Comparison of ENCODE assay signal across 9 cellular contexts in genomic region chr1:35080171-35080854, GRCh38. TPM values are rescaled to one million over a fixed set of nuclear protein-coding genes. Genes with fewer than 3 reads are reported as not detected.
DNase-seq lines count a peak whose midpoint lies in the region; ATAC-seq, FAIRE-seq and TF ChIP-seq lines count a peak whose summit lies in the region.
"Had no signal": no experiment of that assay in that cellular context is flagged by ENCODE, and none has a peak within 500 bp of the region (broad histone marks: within the 10 kb centered on the region; RNA-seq: fewer than 3 reads in every experiment).

No MANE protein-coding gene starts in this region.

- peak overlapping the region; percentile 97 for H3K4me3 Mint-ChIP-seq in Calu3 (ENCODE audit: low read depth, unreplicated experiment)

- intact Hi-C loops in Calu3 (cut with micrococcal nuclease; ENCODE audit: unreplicated experiment) (no loop called here), PC-9 (cut with micrococcal nuclease; ENCODE audit: unreplicated experiment) (no loop called here), pancreas (cut with DNase I) (no loop called here)

- no peak for ATAC-seq in pancreas

- WGBS in pancreas, 2 donors = 89 to 90% methylated on average over 13 of the region's 13 CpGs

- peaks cover 7% of the 10 kb centered on the region; the same call in 1 of the 2 replicates for H4K20me1 ChIP-seq in PC-9 (ENCODE audit: insufficient read depth)

- no peaks in the 10 kb centered on the region for H3K36me3 ChIP-seq in PC-9 (ENCODE audit: low read depth)
- no peaks in the 10 kb centered on the region for H3K36me3 ChIP-seq in pancreas

- H3K27ac Mint-ChIP-seq in Calu3 (ENCODE audit: unreplicated experiment) = peak overlapping the region; percentile 99

- H3K4me1 ChIP-seq in PC-9 (replicated peaks; ENCODE audit: insufficient read depth) = peaks cover 19% of the 10 kb centered on the region
- peaks cover 0 to 12% (median 0%) of the 10 kb centered on the region in 3 donors for H3K4me1 ChIP-seq in pancreas

- DNase-seq in Calu3 = no peak
- no peak for DNase-seq in PC-9
- DNase-seq in epithelial cell of esophagus (ENCODE audit: low read depth) = no peak
- no peak for DNase-seq in pancreas
- no peak for DNase-seq in NCI-H69 (lab: John Stamatoyannopoulos, UW)
- DNase-seq in effector CD8-positive, alpha-beta T cell (lab: John Stamatoyannopoulos, UW) = no peak
- no peak for DNase-seq in hippocampal formation (lab: John Stamatoyannopoulos, UW)
- no peak for DNase-seq in medulla oblongata (ENCODE audit: extremely low spot score)

- H3K9me3 ChIP-seq in PC-9 (ENCODE audit: insufficient read depth, low read depth) (no peaks in the 10 kb centered on the region), pancreas (no peaks in the 10 kb centered on the region)

- no peaks in the 10 kb centered on the region for H3K9me3 Mint-ChIP-seq in Calu3 (ENCODE audit: low read depth, unreplicated experiment)

- H3K9me2 ChIP-seq in PC-9 (ENCODE audit: insufficient read depth) = no peaks in the 10 kb centered on the region

- peak overlapping the region; percentile 93; the same call in 1 of the 2 replicates for H2AFZ ChIP-seq in PC-9

- H3K4me2 ChIP-seq in PC-9 = peak overlapping the region; percentile 75

- peaks cover 20% of the 10 kb centered on the region for H3K4me1 Mint-ChIP-seq in Calu3 (ENCODE audit: low read depth, unreplicated experiment)

- peak overlapping the region; percentile 88 for H3K27ac ChIP-seq in PC-9
- peak overlapping the region in 1 of 4 donors; percentile 79 for H3K27ac ChIP-seq in pancreas

- no peak for TF ChIP-seq CTCF in Calu3 (IDR thresholded peaks at IDR 0.05; ENCODE audit: unreplicated experiment)
- TF ChIP-seq CTCF in PC-9 (conservative IDR thresholded peaks at IDR 0.05) = no peak
- TF ChIP-seq CTCF in epithelial cell of esophagus (IDR thresholded peaks at IDR 0.05; ENCODE audit: insufficient read depth, low read depth, low read length, missing control alignments) = no peak
- TF ChIP-seq CTCF in pancreas (IDR thresholded peaks at IDR 0.05) = no peak

- BruUV-seq in Calu3 (replicated peaks; lab: Mats Ljungman, UMichigan) (no TSS peak), PC-9 (replicated peaks; lab: Mats Ljungman, UMichigan) (no TSS peak)

- H3K79me2 ChIP-seq in PC-9 (ENCODE audit: low read depth) = peaks cover 57% of the 10 kb centered on the region

- peaks cover 13% of the 10 kb centered on the region for H3K27me3 Mint-ChIP-seq in Calu3 (ENCODE audit: unreplicated experiment)

- POLR2A ChIA-PET in PC-9 (lab: Charles Lee; ENCODE audit: unreplicated experiment) = interaction anchor here (0.6 to 0.7 kb wide), 2 partner anchors 13 to 113 kb away, joined by 3 to 5 read pairs; partner anchors contain the start of gene SFPQ

- peaks cover 12% of the 10 kb centered on the region; the same call in 1 of the 2 replicates for H3F3A ChIP-seq in PC-9 (ENCODE audit: insufficient read depth, low read depth)

- no peak for FAIRE-seq in pancreas (lab: Jason Lieb, UNC)
- FAIRE-seq: RCC 7860 had no signal

- H3K27me3 ChIP-seq in PC-9 (ENCODE audit: insufficient read depth, low read depth) (no peaks in the 10 kb centered on the region), pancreas (no peaks in the 10 kb centered on the region)

- CTCF ChIA-PET in Calu3 (lab: Charles Lee) (interaction anchor here (0.6 kb wide), 1 partner anchor 42 kb away, joined by 3 read pairs; no protein-coding TSS in a partner anchor), PC-9 (lab: Charles Lee) (interaction anchor here (0.6 kb wide), 2 partner anchors 45 to 1278 kb away, joined by 3 to 4 read pairs; no protein-coding TSS in a partner anchor)

- H3K4me3 ChIP-seq in PC-9 (peak overlapping the region; percentile 83), epithelial cell of esophagus (ENCODE audit: low read length) (peak overlapping the region; percentile 88), pancreas (peak overlapping the region in 3 of 4 donors; percentile 34 to 79 (median 64))

- H3K36me3 Mint-ChIP-seq in Calu3 (ENCODE audit: insufficient read depth, unreplicated experiment) = peaks cover 23% of the 10 kb centered on the region

RNA-seq across cellular contexts. Expression of gene ZMYM1, which starts 1.1 kb away (rescaled TPM):
- total RNA-seq in Calu3 (2022) (33.4 and 40.2 TPM in 2 replicates), PC-9 (2021) (31.9 and 49.7 TPM in 2 replicates), pancreas (10 to 100 TPM in 1 of 6 donors, 1 to 10 TPM in 5; 2.5 to 10.1 (median 5.7) TPM)
- polyA plus RNA-seq in pancreas = 1 to 10 TPM; 3.1 to 3.6 TPM

RNA-seq across cellular contexts. Expression of gene ZMYM6, which starts 48.6 kb away (rescaled TPM):
- 16.7 and 31.4 TPM in 2 replicates for total RNA-seq in Calu3 (2022)
- 17.2 and 18.8 TPM in 2 replicates for total RNA-seq in PC-9 (2021)
- total RNA-seq in pancreas = 10 to 100 TPM in 2 of 6 donors, 1 to 10 TPM in 4; 4.8 to 11.1 (median 7.0) TPM
- polyA plus RNA-seq in pancreas = 10 to 100 TPM in 1 of 2 donors, 1 to 10 TPM in 1; 8.8 to 10.6 TPM
